7 cellular contexts compared by ENCODE assay signal in the genomic region with DNA sequence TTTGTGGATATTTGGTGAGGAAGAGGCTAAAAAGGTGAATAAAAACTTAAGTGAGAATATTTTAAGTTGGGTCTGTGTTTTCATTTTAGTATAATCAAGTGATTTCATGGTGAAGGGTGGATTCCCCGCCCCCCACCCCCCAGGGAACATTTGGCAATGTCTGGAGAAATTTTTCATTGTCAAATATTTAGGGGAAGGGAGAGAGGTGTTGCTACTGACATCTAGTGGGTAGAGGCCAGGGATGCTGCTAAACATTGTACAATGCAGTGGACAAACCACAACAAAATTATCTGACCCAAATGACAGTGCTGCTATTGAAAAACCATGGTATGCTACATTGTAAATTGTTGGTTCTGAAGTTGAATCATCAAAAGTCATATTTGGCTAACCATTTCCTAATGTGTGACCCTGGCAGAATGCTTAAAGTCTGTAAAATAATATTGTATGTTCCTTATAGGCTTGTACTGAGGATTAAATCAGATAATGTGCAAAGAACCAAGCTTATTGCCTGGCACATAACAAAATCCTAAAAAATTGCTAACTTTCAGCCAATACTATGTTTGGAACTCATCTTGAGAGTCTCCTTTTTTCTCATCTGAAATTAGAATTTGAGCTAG. TPM values are rescaled to one million over a fixed set of nuclear protein-coding genes. Genes with fewer than 3 reads are reported as not detected.
DNase-seq lines count a peak whose midpoint lies in the region; ATAC-seq lines count a peak whose summit lies in the region.

No MANE protein-coding gene starts in this region.

- H4K20me1 ChIP-seq in Karpas-422 (ENCODE audit: insufficient read depth, low read depth, low read length): 0 out of 2 replicates have a peak, but pooled peaks cover 3% of the 10 kb centered on the region

- H3K4me3 Mint-ChIP-seq in naive thymus-derived CD4-positive, alpha-beta T cell: peak overlapping the region in 1 of 10 donors; percentile 39

- no peaks in the 10 kb centered on the region for H3K27me3 Mint-ChIP-seq in naive thymus-derived CD4-positive, alpha-beta T cell

- CTCF ChIA-PET in naive thymus-derived CD4-positive, alpha-beta T cell (lab: Charles Lee): no interaction called here

- no peak overlapping the region for H2AFZ ChIP-seq in Karpas-422 (ENCODE audit: low read length)

- ATAC-seq in naive thymus-derived CD4-positive, alpha-beta T cell: peak; percentile 52
- ATAC-seq in GM21825 (IDR thresholded peaks at IDR 0.05; ENCODE audit: unreplicated experiment) (no peak), GM21723 (IDR thresholded peaks at IDR 0.05; ENCODE audit: unreplicated experiment) (no peak)

- DNase-seq in EH (ENCODE audit: low read depth) (peak; percentile 74), Karpas-422 (peak; percentile 62), amniotic epithelial cell (ENCODE audit: low read depth) (peak; percentile 49), posterior cingulate gyrus (no peak)
- no peak for DNase-seq in naive thymus-derived CD4-positive, alpha-beta T cell

- H3K4me3 ChIP-seq in Karpas-422 (ENCODE audit: low read length): no peak overlapping the region
- H3K4me3 ChIP-seq in naive thymus-derived CD4-positive, alpha-beta T cell (ENCODE audit: low read length): no peak overlapping the region

- no peak overlapping the region for H3K27ac ChIP-seq in Karpas-422 (ENCODE audit: low read length)
- H3K27ac ChIP-seq in naive thymus-derived CD4-positive, alpha-beta T cell (ENCODE audit: low read depth, low read length): no peak overlapping the region

- no peaks in the 10 kb centered on the region for H3K9me3 ChIP-seq in Karpas-422 (ENCODE audit: low read length)
- H3K9me3 ChIP-seq in naive thymus-derived CD4-positive, alpha-beta T cell (ENCODE audit: control insufficient read depth in 2 of 3, low read length in 3 of 3): no peaks in the 10 kb centered on the region

- peaks cover 12% of the 10 kb centered on the region for H3K4me1 ChIP-seq in Karpas-422 (ENCODE audit: low read length)
- H3K4me1 ChIP-seq in naive thymus-derived CD4-positive, alpha-beta T cell (ENCODE audit: control insufficient read depth in 2 of 2, insufficient read depth in 2 of 2, low read length in 2 of 2): peaks cover 11 to 14% of the 10 kb centered on the region in 2 donors

- no peak overlapping the region for H3K4me2 ChIP-seq in Karpas-422 (ENCODE audit: low read depth, low read length, poor library complexity, severe bottlenecking)

- H3K9me3 Mint-ChIP-seq in naive thymus-derived CD4-positive, alpha-beta T cell: no peaks in the 10 kb centered on the region

- H3K9me2 ChIP-seq in Karpas-422 (replicated peaks; ENCODE audit: insufficient read depth, low read length): no peaks in the 10 kb centered on the region

- peak overlapping the region in 4 of 9 donors; percentile 14 to 51 (median 32) for H3K27ac Mint-ChIP-seq in naive thymus-derived CD4-positive, alpha-beta T cell

- H3K4me1 Mint-ChIP-seq in naive thymus-derived CD4-positive, alpha-beta T cell: peaks cover 12 to 68% (median 51%) of the 10 kb centered on the region in 7 donors

- intact Hi-C loops in naive thymus-derived CD4-positive, alpha-beta T cell (cut with micrococcal nuclease): loop anchor here in 1 of 2 donors (10.0 kb wide), 1 partner anchor 343 kb away; no protein-coding TSS in a partner anchor
- intact Hi-C loops in posterior cingulate gyrus (cut with DNase I): no loop called here

- H3K79me2 ChIP-seq in Karpas-422 (ENCODE audit: low read length): peaks cover 80% of the 10 kb centered on the region

- H3K36me3 Mint-ChIP-seq in naive thymus-derived CD4-positive, alpha-beta T cell: peaks cover 0 to 16% (median 6%) of the 10 kb centered on the region in 5 donors

- POLR2A ChIA-PET in naive thymus-derived CD4-positive, alpha-beta T cell (lab: Charles Lee): interaction anchor here (1.1 kb wide), 1 partner anchor 53 kb away, joined by 4 read pairs; the partner anchor contains the start of gene PCBD2

- H3K36me3 ChIP-seq in Karpas-422 (ENCODE audit: insufficient read depth, low read length): peaks cover 45% of the 10 kb centered on the region
- H3K36me3 ChIP-seq in naive thymus-derived CD4-positive, alpha-beta T cell (ENCODE audit: control insufficient read depth in 2 of 3, insufficient read depth in 3 of 3, low read length in 3 of 3): peaks cover 5 to 19% (median 8%) of the 10 kb centered on the region in 3 experiments

- H3K9ac ChIP-seq in Karpas-422 (ENCODE audit: low read length): no peak overlapping the region

- no peaks in the 10 kb centered on the region for H3K27me3 ChIP-seq in Karpas-422 (ENCODE audit: low read length)
- no peaks in the 10 kb centered on the region for H3K27me3 ChIP-seq in naive thymus-derived CD4-positive, alpha-beta T cell (ENCODE audit: control insufficient read depth in 2 of 2, insufficient read depth in 2 of 2, low read length in 2 of 2)

RNA-seq across cellular contexts. Expression of gene C5orf24, which starts 5.6 kb away (rescaled TPM):
- 23.4 and 43.3 TPM in 2 replicates for total RNA-seq in Karpas-422 (2014; rRNA removed; shearing (Covaris generic); ENCODE audit: low replicate concordance)
- 10 to 100 TPM; 20.3 to 42.7 (median 37.9) TPM for total RNA-seq in naive thymus-derived CD4-positive, alpha-beta T cell
- polyA plus RNA-seq in naive thymus-derived CD4-positive, alpha-beta T cell: 1 to 10 TPM; 6.5 to 8.4 TPM

RNA-seq across cellular contexts. Expression of gene TXNDC15, which starts 22.8 kb away (rescaled TPM):
- total RNA-seq in Karpas-422 (2014; rRNA removed; shearing (Covaris generic); ENCODE audit: low replicate concordance): 52.2 and 90.3 TPM in 2 replicates
- total RNA-seq in naive thymus-derived CD4-positive, alpha-beta T cell: 10 to 100 TPM; 24.2 to 71.3 (median 36.8) TPM
- polyA plus RNA-seq in naive thymus-derived CD4-positive, alpha-beta T cell: 10 to 100 TPM; 13.2 to 13.4 TPM

RNA-seq across cellular contexts. Expression of gene PCBD2, which starts 53.5 kb away (rescaled TPM):
- total RNA-seq in Karpas-422 (2014; rRNA removed; shearing (Covaris generic); ENCODE audit: low replicate concordance): 10.4 and 14.4 TPM in 2 replicates
- total RNA-seq in naive thymus-derived CD4-positive, alpha-beta T cell: 10 to 100 TPM; 10.6 to 15.8 (median 14.3) TPM
- 10 to 100 TPM; 12.3 to 14.6 TPM for polyA plus RNA-seq in naive thymus-derived CD4-positive, alpha-beta T cell

Comparison
In these comparisons a context has a peak if more than half of its experiments do, and no peak if none do; other contexts are left out.
1. DNase-seq: peak in EH (single experiment), Karpas-422 (single experiment) and amniotic epithelial cell (single experiment); none in naive thymus-derived CD4-positive, alpha-beta T cell (0 of 9) and posterior cingulate gyrus (0 of 10).